Comparison of ENCODE assay signal across 8 cellular contexts in genomic region chr4:154779362-154779947, GRCh38. TPM values are rescaled to one million over a fixed set of nuclear protein-coding genes. Genes with fewer than 3 reads are reported as not detected.
A peak's percentile ranks its signal among the peaks of the same experiment; 100 is the strongest.
DNase-seq lines count a peak whose midpoint lies in the region; ATAC-seq, FAIRE-seq and TF ChIP-seq lines count a peak whose summit lies in the region.

No MANE protein-coding gene starts in this region.

- no peak overlapping the region for H2AFZ ChIP-seq in osteoblast (ENCODE audit: low read length)

- H3K36me3 ChIP-seq in osteoblast (ENCODE audit: insufficient read depth, low read length): no peaks in the 10 kb centered on the region

- no peak overlapping the region for H3K4me3 ChIP-seq in osteoblast (ENCODE audit: insufficient read depth, low read length)

- H3K4me2 ChIP-seq in osteoblast (ENCODE audit: insufficient read depth, low read length): no peak overlapping the region

- H3K27ac ChIP-seq in osteoblast (ENCODE audit: low read depth, low read length): no peak overlapping the region

- H3K9me3 ChIP-seq in osteoblast (ENCODE audit: low read depth, low read length): no peaks in the 10 kb centered on the region

- no peaks in the 10 kb centered on the region for H3K4me1 ChIP-seq in osteoblast (ENCODE audit: insufficient read depth, low read length)

- FAIRE-seq in G401.6 (lab: Jason Lieb, UNC): peak; percentile 88
- peak; percentile 93 for FAIRE-seq in endometrium (lab: Jason Lieb, UNC)
- no peak for FAIRE-seq in GM12891 (lab: Jason Lieb, UNC)

- H4K20me1 ChIP-seq in osteoblast (ENCODE audit: insufficient read depth, low read length): no peaks in the 10 kb centered on the region

- peak; percentile 2 for DNase-seq in NCI-H226
- peak; percentile 19 for DNase-seq in osteoblast (ENCODE audit: insufficient read length, low spot score, missing footprints)
- no peak for DNase-seq in GM12891 (ENCODE audit: insufficient read length, low spot score)
- DNase-seq in putamen (ENCODE audit: low spot score): no peak
- DNase-seq in activated CD4-positive, alpha-beta T cell treated with anti-CD3 and anti-CD28 coated beads for 4 hours: no peak

- TF ChIP-seq CTCF in osteoblast (IDR thresholded peaks at IDR 0.05; ENCODE audit: extremely low read depth, low read depth, low read length): peak; percentile 57

- no peak for TF ChIP-seq POLR2A in GM12891 (IDR thresholded peaks at IDR 0.05; ENCODE audit: low read depth, low read length)

- no peaks in the 10 kb centered on the region for H3K27me3 ChIP-seq in osteoblast (ENCODE audit: insufficient read depth, low read length)

- no peak for ATAC-seq in GM19328 (IDR thresholded peaks at IDR 0.05; ENCODE audit: unreplicated experiment)

- no peaks in the 10 kb centered on the region for H3K79me2 ChIP-seq in osteoblast (ENCODE audit: insufficient read depth, low read length)

TF ChIP-seq in GM12891, 5 proteins besides CTCF, POLR2A, EP300 and RAD21:
- TF ChIP-seq PAX5 (IDR thresholded peaks at IDR 0.05; ENCODE audit: insufficient read depth, low read length, severe bottlenecking): no peak
- no peak for TF ChIP-seq POU2F2 (IDR thresholded peaks at IDR 0.05; ENCODE audit: low read depth, low read length)
- no peak for TF ChIP-seq TAF1 (IDR thresholded peaks at IDR 0.05; ENCODE audit: low read depth, low read length)
- TF ChIP-seq SPI1 (IDR thresholded peaks at IDR 0.05; ENCODE audit: low read depth, low read length): no peak
- TF ChIP-seq POLR2AphosphoS5 (IDR thresholded peaks at IDR 0.05; ENCODE audit: low read depth, low read length): no peak

RNA-seq across cellular contexts. Expression of gene RBM46, which starts 1.6 kb away (rescaled TPM):
- total RNA-seq in osteoblast: not detected in 2 replicates
- not detected for polyA plus RNA-seq in GM12891 (2012; ENCODE audit: low read depth, missing spikeins)

RNA-seq across cellular contexts. Expression of gene LRAT, which starts 35.7 kb away (rescaled TPM):
- not detected in 2 replicates for total RNA-seq in osteoblast
- polyA plus RNA-seq in GM12891 (2012; ENCODE audit: low read depth, missing spikeins): not detected

Comparison
In these comparisons a context has a peak if more than half of its experiments do, and no peak if none do; other contexts are left out.
1. DNase-seq: peak in NCI-H226 (single experiment) and osteoblast (single experiment); none in GM12891 (single experiment), putamen (single experiment) and activated CD4-positive, alpha-beta T cell treated with anti-CD3 and anti-CD28 coated beads for 4 hours (0 of 2).